Comparison of ENCODE assay signal across 13 cellular contexts in the genomic region with DNA sequence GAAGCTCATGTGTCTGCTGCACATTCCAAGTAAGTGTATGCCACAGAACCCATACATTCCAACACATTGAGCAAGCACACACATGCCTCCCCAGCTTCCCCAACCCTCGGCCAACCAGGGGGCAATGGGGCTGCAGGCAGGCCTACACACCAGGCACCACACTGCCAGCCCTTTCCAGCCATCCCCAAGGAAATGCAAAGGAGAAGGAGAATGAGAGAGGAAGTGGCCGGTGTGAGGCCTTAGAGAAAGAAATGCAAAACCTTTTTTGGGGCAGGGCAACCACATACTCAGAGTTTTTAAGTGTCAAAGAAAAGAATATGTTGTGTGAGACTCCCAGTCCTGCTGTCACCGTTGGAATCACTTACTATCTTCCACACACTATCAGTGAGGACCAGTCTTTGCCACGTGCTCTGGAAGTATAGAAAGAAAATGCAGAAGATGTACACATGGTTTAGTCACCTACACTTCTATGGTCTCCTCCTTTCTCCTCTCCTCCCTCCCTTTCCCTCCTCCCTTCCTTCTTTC. TPM values are rescaled to one million over a fixed set of nuclear protein-coding genes. Genes with fewer than 3 reads are reported as not detected.
DNase-seq lines count a peak whose midpoint lies in the region; ATAC-seq, FAIRE-seq and TF ChIP-seq lines count a peak whose summit lies in the region.
"Had no signal": no experiment of that assay in that cellular context is flagged by ENCODE, and none has a peak within 500 bp of the region (broad histone marks: within the 10 kb centered on the region; RNA-seq: fewer than 3 reads in every experiment).

No MANE protein-coding gene starts in this region.

- H3K4me3 Mint-ChIP-seq in Calu3 (ENCODE audit: low read depth, unreplicated experiment), result peak overlapping the region; percentile 39
- H3K4me3 Mint-ChIP-seq: CD4-positive, CD25-positive, alpha-beta regulatory T cell had no signal

- FAIRE-seq in K562 (lab: Jason Lieb, UNC), result peak; percentile 62
- FAIRE-seq: colon had no signal

- peak; percentile 67 for DNase-seq in Calu3
- peak; percentile 59 for DNase-seq in KBM-7
- peak in 2 of 4 experiments; percentile 48 to 76 for DNase-seq in K562 (ENCODE audit: extremely low read depth in 1 of 4, low spot score in 3 of 4)
- DNase-seq in iris pigment epithelial cell (ENCODE audit: low read depth), result peak; percentile 85
- DNase-seq in anterior cingulate cortex (lab: John Stamatoyannopoulos, UW), result no peak
- no peak for DNase-seq in spleen
- DNase-seq: activated CD8-positive, alpha-beta memory T cell treated with anti-CD3 and anti-CD28 coated beads, Interleukin-2, amount 50 U/mL, for 4 hours; CD4-positive, CD25-positive, alpha-beta regulatory T cell; left cardiac atrium; NCI-H2081 treated with DMSO at 0.1 percent for 48 hours had no signal

- H3K27me3 ChIP-seq in K562 (ENCODE audit: control insufficient read depth in 2 of 2, insufficient read depth in 2 of 2, low read length in 2 of 2), result no peaks in the 10 kb centered on the region
- peaks cover 0 to 7% (median 0%) of the 10 kb centered on the region in 7 donors for H3K27me3 ChIP-seq in spleen (replicated peaks in 1 of 7)

- peak overlapping the region; percentile 70 for H3K27ac Mint-ChIP-seq in Calu3 (ENCODE audit: unreplicated experiment)
- H3K27ac Mint-ChIP-seq: CD4-positive, CD25-positive, alpha-beta regulatory T cell had no signal

- H3K36me3 Mint-ChIP-seq in Calu3 (ENCODE audit: insufficient read depth, unreplicated experiment), result peaks cover 7% of the 10 kb centered on the region
- H3K36me3 Mint-ChIP-seq: CD4-positive, CD25-positive, alpha-beta regulatory T cell had no signal

- H3K4me1 Mint-ChIP-seq in Calu3 (ENCODE audit: low read depth, unreplicated experiment), result peaks cover 60% of the 10 kb centered on the region
- H3K4me1 Mint-ChIP-seq: CD4-positive, CD25-positive, alpha-beta regulatory T cell had no signal

- ATAC-seq in K562 (peak; percentile 48), HG03571 (IDR thresholded peaks at IDR 0.05; ENCODE audit: unreplicated experiment) (no peak), HG03175 (IDR thresholded peaks at IDR 0.05; ENCODE audit: unreplicated experiment) (no peak)
- ATAC-seq: left cardiac atrium had no signal

- no peak; the same call in none of the 2 replicates for TF ChIP-seq EP300 in K562 (IDR thresholded peaks at IDR 0.05; ENCODE audit: low read length)

- in situ Hi-C loops in KBM-7 (cut with MboI; ENCODE audit: low pct_unique_long_range_greater_than_20kb, low sequenced_read_pairs), result no loop called here
- in situ Hi-C loops in K562 (cut with MboI), result no loop called here

- no peak; the same call in 1 of the 2 replicates for TF ChIP-seq POLR2A in K562 (conservative IDR thresholded peaks at IDR 0.05)
- TF ChIP-seq POLR2A in spleen (IDR thresholded peaks at IDR 0.05), result no peak

- H3K27me3 Mint-ChIP-seq in Calu3 (ENCODE audit: unreplicated experiment), result no peaks in the 10 kb centered on the region

- H3K4me2 ChIP-seq in K562 (ENCODE audit: insufficient read depth, low read length), result peak overlapping the region; percentile 76

- POLR2A ChIA-PET in K562 (lab: Yijun Ruan, JAX), result interaction anchor here (0.6 to 1.6 kb wide), 3 partner anchors 9 to 78 kb away, joined by 3 to 11 read pairs (median 4); no protein-coding TSS in a partner anchor

- no peak for TF ChIP-seq RAD21 in K562 (CRISPR knock-in tag; conservative IDR thresholded peaks at IDR 0.05 in 1 of 2, IDR thresholded peaks at IDR 0.05 in 1 of 2)

- H3K9me3 Mint-ChIP-seq in Calu3 (ENCODE audit: low read depth, unreplicated experiment), result no peaks in the 10 kb centered on the region

- H2AFZ ChIP-seq in K562 (ENCODE audit: low read depth, low read length), result peak overlapping the region; percentile 18; the same call in 1 of the 2 replicates

- H3K4me3 ChIP-seq in K562, result no peak overlapping the region
- no peak overlapping the region for H3K4me3 ChIP-seq in spleen

- no peaks in the 10 kb centered on the region for H3K9me3 ChIP-seq in K562 (replicated peaks; ENCODE audit: control insufficient read depth, insufficient read depth, low read depth, low read length)
- no peaks in the 10 kb centered on the region for H3K9me3 ChIP-seq in spleen

- H3K9me1 ChIP-seq in K562 (ENCODE audit: control insufficient read depth, insufficient read depth, low read length), result no peaks in the 10 kb centered on the region

- H3K27ac ChIP-seq in K562 (ENCODE audit: extremely low read depth, low read depth, low read length), result peak overlapping the region; percentile 80
- H3K27ac ChIP-seq in spleen, result no peak overlapping the region

- peaks cover 100% of the 10 kb centered on the region for H3K79me2 ChIP-seq in K562 (ENCODE audit: control insufficient read depth, insufficient read depth, low read length)

- no peak for TF ChIP-seq CTCF in Calu3 (IDR thresholded peaks at IDR 0.05; ENCODE audit: unreplicated experiment)
- TF ChIP-seq CTCF in K562 (IDR thresholded peaks at IDR 0.05 in 2 of 3, conservative IDR thresholded peaks at IDR 0.05 in 1 of 3; ENCODE audit: insufficient read depth in 2 of 3, low read depth in 1 of 3, low read length in 3 of 3), result no peak
- no peak for TF ChIP-seq CTCF in spleen (IDR thresholded peaks at IDR 0.05 in 8 of 11, conservative IDR thresholded peaks at IDR 0.05 in 3 of 11)

- intact Hi-C loops in Calu3 (cut with micrococcal nuclease; ENCODE audit: unreplicated experiment) (no loop called here), K562 (cut with micrococcal nuclease) (loop anchor here (1.0 kb wide), 1 partner anchor 11 kb away; no protein-coding TSS in a partner anchor), spleen (cut with DNase I; ENCODE audit: low total_unique reads) (no loop called here)

- peaks cover 9 to 46% of the 10 kb centered on the region in 2 experiments for H3K4me1 ChIP-seq in K562 (replicated peaks in 1 of 2; ENCODE audit: control insufficient read depth in 2 of 2, insufficient read depth in 2 of 2, low read length in 2 of 2)
- H3K4me1 ChIP-seq in spleen, result peaks cover 0 to 29% (median 8%) of the 10 kb centered on the region in 6 donors

- 6% methylated on average over 4 of the region's 4 CpGs for WGBS in K562 (ENCODE audit: insufficient coverage, low coverage, missing lambda C conversion rate)
- 31 to 54% (median 40%) methylated on average over 4 of the region's 4 CpGs for WGBS in spleen, 5 donors

- H3K36me3 ChIP-seq in K562 (ENCODE audit: control insufficient read depth, insufficient read depth, low read length) (no peaks in the 10 kb centered on the region; the same call in 2 of the 3 replicates), spleen (no peaks in the 10 kb centered on the region)

- BruUV-seq in Calu3 (replicated peaks; lab: Mats Ljungman, UMichigan) (no TSS peak), K562 (replicated peaks; lab: Mats Ljungman, UMichigan) (no TSS peak)

- H3K9ac ChIP-seq in K562 (ENCODE audit: insufficient read depth in 1 of 2, low read depth in 2 of 2, low read length in 2 of 2), result peak overlapping the region; percentile 72 to 86

- no peaks in the 10 kb centered on the region for H4K20me1 ChIP-seq in K562 (replicated peaks; ENCODE audit: control insufficient read depth, insufficient read depth, low read length)

- CTCF ChIA-PET in Calu3 (lab: Charles Lee), result interaction anchor here (0.6 to 1.4 kb wide), 5 partner anchors 23 to 114 kb away, joined by 3 to 5 read pairs (median 3); no protein-coding TSS in a partner anchor
- CTCF ChIA-PET in K562 (lab: Yijun Ruan, JAX; ENCODE audit: low intra/inter-chr PET ratio), result no interaction called here

TF ChIP-seq in K562, 482 proteins besides CTCF, POLR2A, EP300 and RAD21 (continues in another document):
- peak; percentile 63 for TF ChIP-seq ARID1B (IDR thresholded peaks at IDR 0.05)

RNA-seq across cellular contexts. Expression of gene IGF2BP2, which starts 11.1 kb away (rescaled TPM):
- 150 and 156 TPM in 2 replicates for total RNA-seq in Calu3 (2022)
- total RNA-seq in K562 (2011; cell fraction: chromatin; rRNA removed; ENCODE audit: low replicate concordance), result 69.6 and 146 TPM in 2 replicates
- 23.8 and 33.3 TPM in 2 replicates for total RNA-seq in K562 (2011; cell fraction: nucleolus; rRNA removed)
- 45.3 and 46.5 TPM in 2 replicates for total RNA-seq in K562 (2011; cell fraction: nucleoplasm; rRNA removed)
- total RNA-seq in K562 (2014; rRNA removed), result 39.4 and 39.8 TPM in 2 replicates
- total RNA-seq in K562 (2014; rRNA removed; fragmentation: Illumina TruSeq; extraction: Trizol), result 31.9 and 35.7 TPM in 2 replicates
- total RNA-seq in K562 (2015; rRNA removed; fragmentation: Illumina TruSeq; extraction: Trizol), result 30.5 and 32.3 TPM in 2 replicates
- total RNA-seq in K562 (2021), result 57.3 and 59.6 TPM in 2 replicates
- 3.4 and 5.2 TPM in 2 replicates for polyA plus RNA-seq in K562 (2011; rRNA removed)
- polyA plus RNA-seq in K562 (2011; cell fraction: cytosol; rRNA removed), result 0.95 and 2.9 TPM in 2 replicates
- polyA plus RNA-seq in K562 (2011; cell fraction: nucleus; rRNA removed), result 11.1 and 17.4 TPM in 2 replicates
- polyA plus RNA-seq in K562 (2012), result 32.3 and 35.2 TPM in 2 replicates
- 50.0 and 58.5 TPM in 2 replicates for polyA plus RNA-seq in K562 (2014; fragmentation: Illumina TruSeq; extraction: Trizol)
- polyA plus RNA-seq in K562 (2014; fragmentation: Nextera tagmentation; extraction: Ambion mirVana), result 1 to 10 TPM; 3.2 to 3.5 TPM
- 21.1 and 27.7 TPM in 2 replicates for polyA plus RNA-seq in K562 (2014; rRNA removed)
- 13.0 and 18.7 TPM in 2 replicates for polyA minus RNA-seq in K562 (2011; rRNA and poly(A)+ RNA removed)
- 9.4 and 13.0 TPM in 2 replicates for polyA minus RNA-seq in K562 (2011; cell fraction: cytosol; rRNA and poly(A)+ RNA removed)
- 17.1 and 20.3 TPM in 2 replicates for polyA minus RNA-seq in K562 (2011; cell fraction: nucleus; rRNA and poly(A)+ RNA removed)
- 10 to 100 TPM; 10.0 to 21.1 (median 13.8) TPM for total RNA-seq in spleen
- polyA plus RNA-seq in spleen, result 1 to 10 TPM; 1.1 to 4.3 (median 2.1) TPM
- polyA plus RNA-seq: CD4-positive, CD25-positive, alpha-beta regulatory T cell had no signal

Comparison
In these comparisons a context has a peak if more than half of its experiments do, and no peak if none do; other contexts are left out.
1. DNase-seq: peak in Calu3 (single experiment), KBM-7 (single experiment) and iris pigment epithelial cell (single experiment); none in anterior cingulate cortex (0 of 58) and spleen (single experiment).